ENCODE assay signal across 12 cellular contexts in the genomic region with DNA sequence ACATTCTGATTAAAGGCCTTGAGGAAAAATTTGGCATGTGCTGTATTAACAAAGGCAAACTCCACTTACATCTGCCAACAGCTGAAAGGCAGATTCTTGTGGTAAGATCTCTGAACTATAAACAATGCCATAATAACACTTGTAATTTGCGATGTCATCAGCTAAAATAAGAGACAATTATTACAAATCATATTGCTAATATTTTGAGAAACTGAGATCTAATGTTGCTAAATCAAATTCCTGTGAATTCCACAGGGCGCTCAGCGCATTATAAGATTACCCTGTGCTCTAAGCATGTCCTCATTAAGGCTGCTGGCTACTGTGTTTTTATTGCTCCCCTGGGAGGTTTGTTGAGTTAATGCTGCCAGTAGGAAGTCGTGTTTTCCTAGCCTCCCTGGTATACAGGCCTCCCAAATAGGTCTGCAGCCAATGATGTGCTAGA.
DNase-seq lines count a peak whose midpoint lies in the region; ATAC-seq and TF ChIP-seq lines count a peak whose summit lies in the region.
"Had no signal": no experiment of that assay in that cellular context is flagged by ENCODE, and none has a peak within 500 bp of the region (broad histone marks: within the 10 kb centered on the region; RNA-seq: fewer than 3 reads in every experiment).

No MANE protein-coding gene starts in this region.

- no peak for TF ChIP-seq CTCF in AG10803 (conservative IDR thresholded peaks at IDR 0.05; ENCODE audit: low read length)
- no peak for TF ChIP-seq CTCF in CD8-positive, alpha-beta T cell (IDR thresholded peaks at IDR 0.05)

- no peaks in the 10 kb centered on the region for H3K27me3 ChIP-seq in CD8-positive, alpha-beta T cell (ENCODE audit: insufficient read depth, low read length)

- H3K27ac Mint-ChIP-seq in CD8-positive, alpha-beta T cell: no peak overlapping the region
- H3K27ac Mint-ChIP-seq: activated T-helper 2 cell treated with anti-CD3 and anti-CD28 coated beads, Interferon-gamma antibody, Interleukin-2, Interleukin-4, amounts not matched to agents 10 μg/mL and 5 μg/mL and 100 μg/mL, durations not matched to agents 14 hours and 24 hours and 36 hours had no signal

- H3K4me1 ChIP-seq in CD8-positive, alpha-beta T cell (ENCODE audit: insufficient read depth, low read length): no peaks in the 10 kb centered on the region

- no peaks in the 10 kb centered on the region for H3K27me3 Mint-ChIP-seq in CD8-positive, alpha-beta T cell (ENCODE audit: low read depth)

- H3K36me3 Mint-ChIP-seq in CD8-positive, alpha-beta T cell: no peaks in the 10 kb centered on the region

- POLR2A ChIA-PET in HEK293T (lab: Yijun Ruan, JAX): no interaction called here
- POLR2A ChIA-PET in CD8-positive, alpha-beta T cell (lab: Charles Lee): no interaction called here

- H3K36me3 ChIP-seq in CD8-positive, alpha-beta T cell (ENCODE audit: insufficient read depth, low read length): no peaks in the 10 kb centered on the region

- no peak for ATAC-seq in CD8-positive, alpha-beta T cell

- no peak overlapping the region for H3K4me3 ChIP-seq in AG10803 (ENCODE audit: low read length)
- H3K4me3 ChIP-seq in CD8-positive, alpha-beta T cell (ENCODE audit: low read depth, low read length): no peak overlapping the region
- H3K4me3 ChIP-seq: lung had no signal

- H3K4me1 Mint-ChIP-seq in CD8-positive, alpha-beta T cell (ENCODE audit: low read depth): no peaks in the 10 kb centered on the region

- no peak overlapping the region for H3K27ac ChIP-seq in CD8-positive, alpha-beta T cell (ENCODE audit: low read depth, low read length)

- H3K9me3 ChIP-seq in CD8-positive, alpha-beta T cell (ENCODE audit: low read length): no peaks in the 10 kb centered on the region

- H3K4me3 Mint-ChIP-seq in CD8-positive, alpha-beta T cell: no peak overlapping the region

- H3K9me3 Mint-ChIP-seq in CD8-positive, alpha-beta T cell: no peaks in the 10 kb centered on the region
- H3K9me3 Mint-ChIP-seq: activated T-helper 2 cell treated with anti-CD3 and anti-CD28 coated beads, Interferon-gamma antibody, Interleukin-2, Interleukin-4, amounts not matched to agents 10 μg/mL and 5 μg/mL and 100 μg/mL, durations not matched to agents 14 hours and 24 hours and 36 hours had no signal

- CTCF ChIA-PET in HEK293T (lab: Yijun Ruan, JAX): interaction anchor here (0.6 kb wide), 1 partner anchor 74 kb away, joined by 3 read pairs; no protein-coding TSS in a partner anchor
- CTCF ChIA-PET in CD8-positive, alpha-beta T cell (lab: Charles Lee): no interaction called here

- peak; percentile 97 for DNase-seq in AG10803 (ENCODE audit: low read depth)
- peak; percentile 74 for DNase-seq in HEK293T (ENCODE audit: extremely low spot score)
- DNase-seq in NCI-H526 (lab: John Stamatoyannopoulos, UW): peak; percentile 75 to 87
- DNase-seq in fibroblast of the conjunctiva (ENCODE audit: low read depth): peak; percentile 40
- no peak for DNase-seq in globus pallidus (ENCODE audit: low spot score)
- no peak for DNase-seq in CD8-positive, alpha-beta T cell
- no peak for DNase-seq in iPS-NIHi7 (ENCODE audit: extremely low spot score)
- DNase-seq in NOMO-1 treated with dmso at 0.1 percent for 144 hours (lab: John Stamatoyannopoulos, UW; ENCODE audit: unreplicated experiment): no peak
- DNase-seq: activated CD4-positive, alpha-beta T cell treated with anti-CD3 and anti-CD28 coated beads for 1 hour; NCI-H2029 treated with DMSO at 0.1 percent for 48 hours had no signal

- intact Hi-C loops in CD8-positive, alpha-beta T cell (cut with DNase I, micrococcal nuclease): no loop called here

TF ChIP-seq in HEK293T, 16 proteins besides CTCF, POLR2A, EP300 and RAD21:
- TF ChIP-seq ELF4 (IDR thresholded peaks at IDR 0.05) (no peak), NFRKB (IDR thresholded peaks at IDR 0.05) (no peak), FOXM1 (IDR thresholded peaks at IDR 0.05; ENCODE audit: borderline replicate concordance) (no peak), CTBP1 (IDR thresholded peaks at IDR 0.05; ENCODE audit: borderline replicate concordance) (peak; percentile 57; the same call in 1 of the 2 replicates), BHLHE40 (IDR thresholded peaks at IDR 0.05; ENCODE audit: borderline replicate concordance) (no peak)

Comparison
In these comparisons a context has a peak if more than half of its experiments do, and no peak if none do; other contexts are left out.
1. DNase-seq: peak in AG10803 (single experiment), HEK293T (single experiment), NCI-H526 (2 of 2) and fibroblast of the conjunctiva (single experiment); none in globus pallidus (single experiment), CD8-positive, alpha-beta T cell (0 of 7), iPS-NIHi7 (single experiment) and NOMO-1 treated with dmso at 0.1 percent for 144 hours (single experiment).